In the genomic region with DNA sequence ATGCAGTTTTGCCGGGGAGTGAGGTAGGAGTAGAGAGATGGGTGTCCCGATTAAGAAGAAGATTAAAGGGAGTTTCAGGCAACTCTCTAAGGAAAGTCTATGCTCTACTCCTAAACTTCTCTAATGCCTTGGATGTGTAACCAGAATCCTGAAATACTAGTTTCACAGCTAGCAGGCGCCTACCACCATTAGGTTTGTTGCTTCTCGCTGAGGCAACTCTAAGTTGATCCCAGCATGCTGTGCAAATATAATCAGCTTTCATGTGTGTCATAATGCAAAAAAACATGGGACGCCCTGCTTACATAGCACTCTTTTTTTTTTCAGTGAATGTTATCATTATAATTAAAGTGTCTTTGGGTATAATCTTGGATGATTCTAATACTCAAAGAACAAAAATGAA, we compare ENCODE assay signal across 16 cellular contexts. TPM values are rescaled to one million over a fixed set of nuclear protein-coding genes. Genes with fewer than 3 reads are reported as not detected.
DNase-seq lines count a peak whose midpoint lies in the region; ATAC-seq and TF ChIP-seq lines count a peak whose summit lies in the region.
"Had no signal": no experiment of that assay in that cellular context is flagged by ENCODE, and none has a peak within 500 bp of the region (broad histone marks: within the 10 kb centered on the region; RNA-seq: fewer than 3 reads in every experiment).

No MANE protein-coding gene starts in this region.

- H3K4me3 ChIP-seq in left ventricle myocardium inferior (no peak overlapping the region), adipocyte (ENCODE audit: low read length) (peak overlapping the region; percentile 52), suprapubic skin (no peak overlapping the region)
- H3K4me3 ChIP-seq: MG63, PC-9 had no signal

- TF ChIP-seq EP300 in suprapubic skin (IDR thresholded peaks at IDR 0.05), result no peak

- no peaks in the 10 kb centered on the region for H3K27me3 ChIP-seq in left ventricle myocardium inferior (ENCODE audit: low read depth)
- H3K27me3 ChIP-seq in adipocyte (replicated peaks; ENCODE audit: control insufficient read depth, insufficient read depth, low read length), result no peaks in the 10 kb centered on the region
- no peaks in the 10 kb centered on the region for H3K27me3 ChIP-seq in suprapubic skin
- H3K27me3 ChIP-seq: MG63 had no signal

- DNase-seq in left ventricle myocardium inferior (no peak), Right ventricle myocardium superior (no peak), adipocyte (ENCODE audit: low read depth) (no peak), left colon (no peak), suprapubic skin (ENCODE audit: low spot score in 2 of 2) (no peak), G401 (ENCODE audit: low spot score) (no peak), HK-2 (ENCODE audit: unreplicated experiment) (no peak), iPS-NIHi7 (ENCODE audit: extremely low spot score) (no peak)
- DNase-seq: CD4-positive, alpha-beta memory T cell; H9; MG63; NCI-H1105 treated with DMSO at 0.1 percent for 48 hours; NCI-H187; NCI-H446; NCI-H774; PC-9 had no signal

- in situ Hi-C loops in G401 (cut with HindIII; ENCODE audit: low sequenced_read_pairs), result no loop called here

- TF ChIP-seq POLR2A in suprapubic skin (IDR thresholded peaks at IDR 0.05), result no peak

- ATAC-seq in Right ventricle myocardium superior (ENCODE audit: poor library complexity) (no peak), left colon (peak; percentile 64)

- 55% methylated on average over 5 of the region's 5 CpGs for WGBS in suprapubic skin

- H3K36me3 ChIP-seq in left ventricle myocardium inferior, result no peaks in the 10 kb centered on the region
- H3K36me3 ChIP-seq in adipocyte (ENCODE audit: control insufficient read depth, insufficient read depth, low read length, severe bottlenecking), result no peaks in the 10 kb centered on the region
- no peaks in the 10 kb centered on the region for H3K36me3 ChIP-seq in suprapubic skin
- H3K36me3 ChIP-seq: MG63 had no signal

- TF ChIP-seq CTCF in left ventricle myocardium inferior (IDR thresholded peaks at IDR 0.05; ENCODE audit: borderline replicate concordance) (no peak), suprapubic skin (IDR thresholded peaks at IDR 0.05) (no peak)

- H3K9ac ChIP-seq in adipocyte (ENCODE audit: low read length), result peak overlapping the region; percentile 78

- H3K27ac ChIP-seq in left ventricle myocardium inferior (replicated peaks), result peak overlapping the region; percentile 69
- peak overlapping the region; percentile 7 for H3K27ac ChIP-seq in suprapubic skin
- H3K27ac ChIP-seq: PC-9 had no signal

- H3K4me1 ChIP-seq in left ventricle myocardium inferior, result peaks cover 22% of the 10 kb centered on the region
- H3K4me1 ChIP-seq in adipocyte (ENCODE audit: control insufficient read depth, insufficient read depth, low read length), result peaks cover 20% of the 10 kb centered on the region
- H3K4me1 ChIP-seq in suprapubic skin, result peaks cover 25% of the 10 kb centered on the region

- H3K9me3 ChIP-seq in left ventricle myocardium inferior (replicated peaks) (no peaks in the 10 kb centered on the region), adipocyte (ENCODE audit: control insufficient read depth, low read length) (no peaks in the 10 kb centered on the region), suprapubic skin (no peaks in the 10 kb centered on the region)
- H3K9me3 ChIP-seq: MG63 had no signal

- intact Hi-C loops in left ventricle myocardium inferior (cut with micrococcal nuclease), result no loop called here
- intact Hi-C loops in Right ventricle myocardium superior (cut with DNase I), result no loop called here
- intact Hi-C loops in left colon (cut with DNase I, micrococcal nuclease), result no loop called here

RNA-seq across cellular contexts. Expression of gene FAM3C, which starts 50.4 kb away (rescaled TPM):
- total RNA-seq in left ventricle myocardium inferior (46.2 TPM), Right ventricle myocardium superior (36.5 TPM), left colon (10 to 100 TPM; 46.4 to 51.7 TPM), suprapubic skin (10 to 100 TPM; 31.8 to 39.1 (median 35.9) TPM)
- 6.0 and 14.1 TPM in 2 replicates for total RNA-seq in G401 (2014; rRNA removed; shearing (Covaris generic))
